11 cellular contexts compared by ENCODE assay signal in genomic region chr1:27570383-27570755, GRCh38. TPM values are rescaled to one million over a fixed set of nuclear protein-coding genes. Genes with fewer than 3 reads are reported as not detected.
DNase-seq lines count a peak whose midpoint lies in the region; ATAC-seq and TF ChIP-seq lines count a peak whose summit lies in the region.
"Had no signal": no experiment of that assay in that cellular context is flagged by ENCODE, and none has a peak within 500 bp of the region (broad histone marks: within the 10 kb centered on the region; RNA-seq: fewer than 3 reads in every experiment).

No MANE protein-coding gene starts in this region.

- H3K36me3 ChIP-seq in BLaER1 (peaks cover 10% of the 10 kb centered on the region), right atrium auricular region (no peaks in the 10 kb centered on the region), trophoblast cell (ENCODE audit: control insufficient read depth in 1 of 2, insufficient read depth in 2 of 2, low read length in 2 of 2) (peaks cover 5 to 10% of the 10 kb centered on the region in 2 experiments)
- H3K36me3 ChIP-seq: BE2C had no signal

- H3K36me3 Mint-ChIP-seq in T-helper 17 cell (ENCODE audit: low read depth) = peaks cover 2% of the 10 kb centered on the region
- H3K36me3 Mint-ChIP-seq: activated naive CD4-positive, alpha-beta T cell treated with anti-CD3 and anti-CD28 coated beads, Interleukin-2, amount 10 ng/mL, durations not matched to agents 7 days and 5 days had no signal

- no peaks in the 10 kb centered on the region for H3K27me3 Mint-ChIP-seq in T-helper 17 cell

- peaks cover 100% of the 10 kb centered on the region for H4K20me1 ChIP-seq in BLaER1

- H2BK120ac ChIP-seq in trophoblast cell (ENCODE audit: insufficient read depth, low read length, poor library complexity) = peak overlapping the region; percentile 99

- no peak for TF ChIP-seq CTCF in right atrium auricular region (IDR thresholded peaks at IDR 0.05)

- peak overlapping the region; percentile 32 for H3K27ac Mint-ChIP-seq in T-helper 17 cell
- H3K27ac Mint-ChIP-seq: activated naive CD4-positive, alpha-beta T cell treated with anti-CD3 and anti-CD28 coated beads, Interleukin-2, amount 10 ng/mL, durations not matched to agents 7 days and 5 days had no signal

- peaks cover 38% of the 10 kb centered on the region for H3K4me1 Mint-ChIP-seq in T-helper 17 cell

- peak overlapping the region; percentile 73 for H4K12ac ChIP-seq in trophoblast cell (ENCODE audit: low read depth, low read length)

- H2AK5ac ChIP-seq in trophoblast cell (ENCODE audit: low read length) = peak overlapping the region; percentile 90

- peak overlapping the region; percentile 89 for H4K8ac ChIP-seq in trophoblast cell (ENCODE audit: low read depth, low read length)

- DNase-seq in T-helper 17 cell (no peak), right atrium auricular region (ENCODE audit: low spot score) (peak; percentile 58), trophoblast cell (no peak), HuH-7 (ENCODE audit: low spot score) (no peak), glomerular visceral epithelial cell (ENCODE audit: extremely low spot score) (no peak), mucosa of gallbladder (ENCODE audit: low spot score) (no peak)
- DNase-seq: activated CD4-positive, alpha-beta T cell treated with anti-CD3 and anti-CD28 coated beads for 48 hours; activated naive CD4-positive, alpha-beta T cell treated with anti-CD3 and anti-CD28 coated beads, Interleukin-2, amount 10 ng/mL, durations not matched to agents 7 days and 5 days; BE2C had no signal

- peak overlapping the region; percentile 93 for H3K18ac ChIP-seq in trophoblast cell (ENCODE audit: low read length)

- H2AFZ ChIP-seq in trophoblast cell (ENCODE audit: insufficient read depth, low read length, poor library complexity) = peak overlapping the region; percentile 72

- peaks cover 47% of the 10 kb centered on the region for H3K79me2 ChIP-seq in trophoblast cell (ENCODE audit: control insufficient read depth, insufficient read depth, low read length, poor library complexity)

- peak overlapping the region; percentile 99 for H2BK5ac ChIP-seq in trophoblast cell (ENCODE audit: low read depth, low read length, poor library complexity)

- H2BK12ac ChIP-seq in trophoblast cell (ENCODE audit: low read length) = peak overlapping the region; percentile 95

- H3K79me1 ChIP-seq in trophoblast cell (ENCODE audit: low read length) = peaks cover 91% of the 10 kb centered on the region

- H3K4ac ChIP-seq in trophoblast cell (ENCODE audit: low read depth, low read length) = peak overlapping the region; percentile 91

- no peak for ATAC-seq in T-helper 17 cell
- no peak for ATAC-seq in HG02938 (IDR thresholded peaks at IDR 0.05; ENCODE audit: unreplicated experiment)

- H3K4me3 Mint-ChIP-seq in T-helper 17 cell = peak overlapping the region; percentile 45
- H3K4me3 Mint-ChIP-seq: activated naive CD4-positive, alpha-beta T cell treated with anti-CD3 and anti-CD28 coated beads, Interleukin-2, amount 10 ng/mL, durations not matched to agents 7 days and 5 days had no signal

- H3K23ac ChIP-seq in trophoblast cell (ENCODE audit: low read length) = peak overlapping the region; percentile 52

- WGBS in trophoblast cell (ENCODE audit: extremely low coverage, insufficient coverage, insufficient read length) = no CpG with 5 or more reads among the region's 2 CpGs

- H4K91ac ChIP-seq in trophoblast cell (ENCODE audit: low read depth, low read length) = peak overlapping the region; percentile 100

- H3K14ac ChIP-seq in trophoblast cell (ENCODE audit: low read length) = peak overlapping the region; percentile 93

- H3K27me3 ChIP-seq in BLaER1 (no peaks in the 10 kb centered on the region), right atrium auricular region (no peaks in the 10 kb centered on the region), trophoblast cell (ENCODE audit: insufficient read depth, low read length) (no peaks in the 10 kb centered on the region)
- H3K27me3 ChIP-seq: BE2C had no signal

- no peak overlapping the region for H3K9ac ChIP-seq in BLaER1
- peak overlapping the region; percentile 69 for H3K9ac ChIP-seq in trophoblast cell (ENCODE audit: low read length)

- H3K4me1 ChIP-seq in BLaER1 = peaks cover 100% of the 10 kb centered on the region
- peaks cover 0 to 100% of the 10 kb centered on the region in 2 donors for H3K4me1 ChIP-seq in right atrium auricular region
- H3K4me1 ChIP-seq in trophoblast cell (ENCODE audit: control insufficient read depth in 1 of 2, insufficient read depth in 2 of 2, low read length in 2 of 2) = peaks cover 80 to 87% of the 10 kb centered on the region in 2 experiments

- H3K9me3 ChIP-seq in BLaER1 (no peaks in the 10 kb centered on the region), T-helper 17 cell (ENCODE audit: control insufficient read depth, low read length, poor library complexity, severe bottlenecking) (no peaks in the 10 kb centered on the region), right atrium auricular region (no peaks in the 10 kb centered on the region), trophoblast cell (ENCODE audit: insufficient read depth, low read depth, low read length) (no peaks in the 10 kb centered on the region)
- H3K9me3 ChIP-seq: BE2C had no signal

- H3K4me2 ChIP-seq in BLaER1 = peak overlapping the region; percentile 92
- H3K4me2 ChIP-seq in trophoblast cell (ENCODE audit: low read length) = peak overlapping the region; percentile 74

- H3K4me3 ChIP-seq in BLaER1 (no peak overlapping the region), right atrium auricular region (no peak overlapping the region), trophoblast cell (ENCODE audit: low read depth, low read length) (no peak overlapping the region)

- H3K27ac ChIP-seq in BLaER1 (peak overlapping the region; percentile 65), right atrium auricular region (peak overlapping the region; percentile 90 to 96), trophoblast cell (ENCODE audit: low read depth, low read length) (peak overlapping the region; percentile 99)

RNA-seq across cellular contexts. Expression of gene AHDC1, which starts 33.6 kb away (rescaled TPM):
- total RNA-seq in T-helper 17 cell (10 to 100 TPM; 15.9 to 18.7 TPM), right atrium auricular region (10 to 100 TPM; 23.5 to 35.0 TPM), mucosa of gallbladder (61.6 TPM)
- 37.4 and 37.5 TPM in 2 replicates for polyA plus RNA-seq in trophoblast cell (2013)
